Comparison of ENCODE assay signal across 20 cellular contexts in genomic region chr12:47297993-47298392, GRCh38.
DNase-seq lines count a peak whose midpoint lies in the region; ATAC-seq and TF ChIP-seq lines count a peak whose summit lies in the region.
"Had no signal": no experiment of that assay in that cellular context is flagged by ENCODE, and none has a peak within 500 bp of the region (broad histone marks: within the 10 kb centered on the region; RNA-seq: fewer than 3 reads in every experiment).

No MANE protein-coding gene starts in this region.

- CTCF ChIA-PET in activated CD4-positive, alpha-beta T cell treated with anti-CD3 and anti-CD28 coated beads, Interleukin-2, amount 10 ng/mL, durations not matched to agents 7 days and 5 days (lab: Charles Lee): interaction anchor here (1.1 to 1.4 kb wide), 2 partner anchors 10 to 17 kb away, joined by 4 to 5 read pairs; no protein-coding TSS in a partner anchor
- CTCF ChIA-PET in CD8-positive, alpha-beta memory T cell (lab: Charles Lee): interaction anchor here (1.6 kb wide), 1 partner anchor 10 kb away, joined by 3 read pairs; no protein-coding TSS in a partner anchor

- no peaks in the 10 kb centered on the region for H3K36me3 ChIP-seq in CD8-positive, alpha-beta memory T cell (ENCODE audit: insufficient read depth, low read length)
- H3K36me3 ChIP-seq: SJSA1, upper lobe of right lung had no signal

- H3K27ac ChIP-seq in CD8-positive, alpha-beta memory T cell (ENCODE audit: low read depth, low read length): no peak overlapping the region
- H3K27ac ChIP-seq: heart left ventricle, HL-60, psoas muscle, SJSA1, upper lobe of right lung had no signal

- no peak for DNase-seq in activated CD4-positive, alpha-beta T cell treated with anti-CD3 and anti-CD28 coated beads, Interleukin-2, amount 10 ng/mL, durations not matched to agents 7 days and 5 days
- no peak for DNase-seq in activated CD4-positive, alpha-beta T cell treated with anti-CD3 and anti-CD28 coated beads for 48 hours
- peak in 1 of 5 donors; percentile 31 for DNase-seq in CD8-positive, alpha-beta memory T cell
- DNase-seq in natural killer cell (no peak), ecto neural progenitor cell (ENCODE audit: low spot score) (no peak), posterior vena cava (ENCODE audit: low spot score) (no peak), EL (no peak)
- DNase-seq: Calu3, cerebellar nuclear complex, heart left ventricle, NCI-H1048, NCI-H187, NCI-H69, psoas muscle, substantia nigra, upper lobe of right lung had no signal

- peaks cover 25% of the 10 kb centered on the region for H3K9me3 Mint-ChIP-seq in activated CD4-positive, alpha-beta T cell treated with anti-CD3 and anti-CD28 coated beads, Interleukin-2, amount 10 ng/mL, durations not matched to agents 7 days and 5 days
- peaks cover 0 to 8% (median 2%) of the 10 kb centered on the region in 5 donors for H3K9me3 Mint-ChIP-seq in CD8-positive, alpha-beta memory T cell
- peaks cover 5% of the 10 kb centered on the region for H3K9me3 Mint-ChIP-seq in activated T-helper 17 cell treated with anti-CD3 and anti-CD28 coated beads, Interleukin-2, amount 50 U/mL, for 72 hours
- no peaks in the 10 kb centered on the region for H3K9me3 Mint-ChIP-seq in natural killer cell

- H3K4me1 Mint-ChIP-seq in activated CD4-positive, alpha-beta T cell treated with anti-CD3 and anti-CD28 coated beads, Interleukin-2, amount 10 ng/mL, durations not matched to agents 7 days and 5 days: peaks cover 51% of the 10 kb centered on the region
- H3K4me1 Mint-ChIP-seq in CD8-positive, alpha-beta memory T cell: peaks cover 55 to 63% (median 61%) of the 10 kb centered on the region in 3 donors
- H3K4me1 Mint-ChIP-seq in activated T-helper 17 cell treated with anti-CD3 and anti-CD28 coated beads, Interleukin-2, amount 50 U/mL, for 72 hours: peaks cover 45% of the 10 kb centered on the region
- H3K4me1 Mint-ChIP-seq in natural killer cell: peaks cover 20 to 26% of the 10 kb centered on the region in 2 donors

- peaks cover 21% of the 10 kb centered on the region for H3K36me3 Mint-ChIP-seq in activated CD4-positive, alpha-beta T cell treated with anti-CD3 and anti-CD28 coated beads, Interleukin-2, amount 10 ng/mL, durations not matched to agents 7 days and 5 days (ENCODE audit: low read depth)
- peaks cover 1 to 24% (median 2%) of the 10 kb centered on the region in 3 donors for H3K36me3 Mint-ChIP-seq in CD8-positive, alpha-beta memory T cell
- H3K36me3 Mint-ChIP-seq in activated T-helper 17 cell treated with anti-CD3 and anti-CD28 coated beads, Interleukin-2, amount 50 U/mL, for 72 hours (ENCODE audit: low read depth): no peaks in the 10 kb centered on the region
- H3K36me3 Mint-ChIP-seq in natural killer cell: peaks cover 8% of the 10 kb centered on the region

- no peaks in the 10 kb centered on the region for H3K27me3 Mint-ChIP-seq in activated CD4-positive, alpha-beta T cell treated with anti-CD3 and anti-CD28 coated beads, Interleukin-2, amount 10 ng/mL, durations not matched to agents 7 days and 5 days
- no peaks in the 10 kb centered on the region for H3K27me3 Mint-ChIP-seq in CD8-positive, alpha-beta memory T cell
- no peaks in the 10 kb centered on the region for H3K27me3 Mint-ChIP-seq in activated T-helper 17 cell treated with anti-CD3 and anti-CD28 coated beads, Interleukin-2, amount 50 U/mL, for 72 hours
- H3K27me3 Mint-ChIP-seq in natural killer cell (ENCODE audit: low read depth in 2 of 2): no peaks in the 10 kb centered on the region
- H3K27me3 Mint-ChIP-seq: B cell had no signal

- H3K9me3 ChIP-seq in CD8-positive, alpha-beta memory T cell (ENCODE audit: low read length): no peaks in the 10 kb centered on the region
- H3K9me3 ChIP-seq: psoas muscle, SJSA1, upper lobe of right lung had no signal

- no peak overlapping the region for H3K4me3 Mint-ChIP-seq in activated CD4-positive, alpha-beta T cell treated with anti-CD3 and anti-CD28 coated beads, Interleukin-2, amount 10 ng/mL, durations not matched to agents 7 days and 5 days
- H3K4me3 Mint-ChIP-seq in CD8-positive, alpha-beta memory T cell: peak overlapping the region in 6 of 7 donors; percentile 16 to 56 (median 42)
- peak overlapping the region; percentile 59 for H3K4me3 Mint-ChIP-seq in activated T-helper 17 cell treated with anti-CD3 and anti-CD28 coated beads, Interleukin-2, amount 50 U/mL, for 72 hours
- peak overlapping the region; percentile 60 for H3K4me3 Mint-ChIP-seq in natural killer cell
- H3K4me3 Mint-ChIP-seq: B cell had no signal

- no peak for ATAC-seq in activated T-helper 17 cell treated with anti-CD3 and anti-CD28 coated beads, Interleukin-2, amount 50 U/mL, for 72 hours (replicated peaks)
- no peak for ATAC-seq in natural killer cell
- ATAC-seq: heart left ventricle, psoas muscle, upper lobe of right lung had no signal

- no peak overlapping the region for H3K4me3 ChIP-seq in CD8-positive, alpha-beta memory T cell (ENCODE audit: low read length)
- H3K4me3 ChIP-seq: heart left ventricle, psoas muscle, SJSA1, upper lobe of right lung had no signal

- H3K27me3 ChIP-seq in CD8-positive, alpha-beta memory T cell (ENCODE audit: insufficient read depth, low read length, poor library complexity, severe bottlenecking): no peaks in the 10 kb centered on the region
- H3K27me3 ChIP-seq: heart left ventricle, SJSA1, upper lobe of right lung had no signal

- TF ChIP-seq CTCF in natural killer cell (IDR thresholded peaks at IDR 0.05): no peak

- H3K27ac Mint-ChIP-seq in activated CD4-positive, alpha-beta T cell treated with anti-CD3 and anti-CD28 coated beads, Interleukin-2, amount 10 ng/mL, durations not matched to agents 7 days and 5 days: peak overlapping the region; percentile 71
- peak overlapping the region; percentile 11 to 90 (median 48) for H3K27ac Mint-ChIP-seq in CD8-positive, alpha-beta memory T cell
- peak overlapping the region; percentile 92 for H3K27ac Mint-ChIP-seq in activated T-helper 17 cell treated with anti-CD3 and anti-CD28 coated beads, Interleukin-2, amount 50 U/mL, for 72 hours
- H3K27ac Mint-ChIP-seq in natural killer cell: peak overlapping the region; percentile 41 to 65
- H3K27ac Mint-ChIP-seq: B cell had no signal

- peaks cover 26% of the 10 kb centered on the region for H3K4me1 ChIP-seq in CD8-positive, alpha-beta memory T cell (ENCODE audit: insufficient read depth, low read length)
- H3K4me1 ChIP-seq: heart left ventricle, psoas muscle, upper lobe of right lung had no signal

- POLR2A ChIA-PET in activated CD4-positive, alpha-beta T cell treated with anti-CD3 and anti-CD28 coated beads, Interleukin-2, amount 10 ng/mL, durations not matched to agents 7 days and 5 days (lab: Charles Lee): no interaction called here
- POLR2A ChIA-PET in CD8-positive, alpha-beta memory T cell (lab: Charles Lee): no interaction called here

- intact Hi-C loops in natural killer cell (cut with micrococcal nuclease) (no loop called here), posterior vena cava (cut with DNase I) (no loop called here)
